ENCODE assay signal across 18 cellular contexts in genomic region chr4:74006009-74006476, GRCh38. TPM values are rescaled to one million over a fixed set of nuclear protein-coding genes. Genes with fewer than 3 reads are reported as not detected.
DNase-seq lines count a peak whose midpoint lies in the region; ATAC-seq, FAIRE-seq and TF ChIP-seq lines count a peak whose summit lies in the region.
"Had no signal": no experiment of that assay in that cellular context is flagged by ENCODE, and none has a peak within 500 bp of the region (broad histone marks: within the 10 kb centered on the region; RNA-seq: fewer than 3 reads in every experiment).

No MANE protein-coding gene starts in this region.

- H3K9me3 ChIP-seq in A549 (peaks cover 4% of the 10 kb centered on the region; the same call in 1 of the 3 replicates), body of pancreas (no peaks in the 10 kb centered on the region), keratinocyte (ENCODE audit: control insufficient read depth, low read depth, low read length) (no peaks in the 10 kb centered on the region)
- H3K9me3 ChIP-seq: gastrocnemius medialis, thoracic aorta had no signal

- TF ChIP-seq CTCF in A549 (IDR thresholded peaks at IDR 0.05) (no peak), body of pancreas (IDR thresholded peaks at IDR 0.05) (no peak), keratinocyte (optimal IDR thresholded peaks at IDR 0.05 in 1 of 3, IDR thresholded peaks at IDR 0.05 in 1 of 3, conservative IDR thresholded peaks at IDR 0.05 in 1 of 3; ENCODE audit: extremely low read depth in 1 of 3, insufficient read depth in 2 of 3, low read length in 3 of 3) (no peak)

- dilution Hi-C loops in keratinocyte (cut with MboI; ENCODE audit: extremely low pct_ligation_motif_present, low sequenced_read_pairs): no loop called here

- no peak for TF ChIP-seq EP300 in A549 (IDR thresholded peaks at IDR 0.05)

- FAIRE-seq in A549 (lab: Jason Lieb, UNC) (peak; percentile 32), keratinocyte (lab: Jason Lieb, UNC) (peak; percentile 49)

- TF ChIP-seq POLR2A in A549 (IDR thresholded peaks at IDR 0.05; ENCODE audit: low read length) (no peak), body of pancreas (IDR thresholded peaks at IDR 0.05) (no peak)

- WGBS in A549 (ENCODE audit: missing lambda C conversion rate): 8% methylated on average over 2 of the region's 2 CpGs
- 45 to 75% methylated on average over 2 of the region's 2 CpGs for WGBS in body of pancreas, 2 donors

- H3K4me2 ChIP-seq in A549 (peak overlapping the region; percentile 66), keratinocyte (ENCODE audit: control insufficient read depth, extremely low read depth, insufficient read depth, low read depth, low read length) (peak overlapping the region; percentile 59)

- H3K9me1 ChIP-seq in keratinocyte (ENCODE audit: control insufficient read depth, extremely low read depth, insufficient read depth, low read length): no peaks in the 10 kb centered on the region

- H3K9ac ChIP-seq in keratinocyte (ENCODE audit: control insufficient read depth, extremely low read depth, insufficient read depth, low read length): peak overlapping the region; percentile 51

- POLR2A ChIA-PET in A549 (lab: Yijun Ruan, JAX): interaction anchor here (0.7 to 1.0 kb wide), 2 partner anchors 7 to 93 kb away, joined by 3 to 4 read pairs; partner anchors contain the start of genes CXCL2 and CXCL5

- H3K27ac ChIP-seq in A549: peak overlapping the region; percentile 78 to 89
- peak overlapping the region in 2 of 4 donors; percentile 10 to 57 for H3K27ac ChIP-seq in body of pancreas
- H3K27ac ChIP-seq in keratinocyte (ENCODE audit: control insufficient read depth, insufficient read depth, low read length): peak overlapping the region; percentile 84
- H3K27ac ChIP-seq: gastrocnemius medialis, sigmoid colon, thoracic aorta had no signal

- H3K79me2 ChIP-seq in keratinocyte (ENCODE audit: control insufficient read depth, insufficient read depth, low read length): no peaks in the 10 kb centered on the region

- H3K4me3 ChIP-seq in A549 (no peak overlapping the region), body of pancreas (no peak overlapping the region), keratinocyte (ENCODE audit: control insufficient read depth in 2 of 3, extremely low read depth in 1 of 3, insufficient read depth in 2 of 3, low read depth in 1 of 3, low read length in 3 of 3) (no peak overlapping the region)
- H3K4me3 ChIP-seq: gastrocnemius medialis, sigmoid colon, thoracic aorta had no signal

- no peaks in the 10 kb centered on the region for H3K36me3 ChIP-seq in body of pancreas (replicated peaks in 1 of 2; ENCODE audit: insufficient read depth in 1 of 2, low read depth in 2 of 2)
- no peaks in the 10 kb centered on the region for H3K36me3 ChIP-seq in keratinocyte (ENCODE audit: control insufficient read depth in 2 of 2, extremely low read depth in 1 of 2, insufficient read depth in 2 of 2, low read length in 2 of 2)
- H3K36me3 ChIP-seq: gastrocnemius medialis, sigmoid colon, thoracic aorta had no signal

- no peak for TF ChIP-seq RAD21 in A549 (conservative IDR thresholded peaks at IDR 0.05 in 1 of 2, IDR thresholded peaks at IDR 0.05 in 1 of 2)

- DNase-seq in A549 (ENCODE audit: low read depth in 1 of 2, low spot score in 1 of 2) (peak in 1 of 2 experiments; percentile 37), HS-5 (ENCODE audit: low read depth) (peak; percentile 15), body of pancreas (no peak), keratinocyte (ENCODE audit: low read depth, low spot score) (peak; percentile 40), NCI-H524 (lab: John Stamatoyannopoulos, UW) (no peak), NCI-H69 (lab: John Stamatoyannopoulos, UW) (no peak)
- DNase-seq in activated CD8-positive, alpha-beta memory T cell treated with anti-CD3 and anti-CD28 coated beads, Interleukin-2, amount 50 U/mL, for 4 hours: no peak
- DNase-seq: activated CD8-positive, alpha-beta T cell treated with anti-CD3 and anti-CD28 coated beads, Interleukin-2, amount 10 ng/mL, durations not matched to agents 7 days and 5 days; activated naive CD4-positive, alpha-beta T cell treated with anti-CD3 and anti-CD28 coated beads, Interleukin-2, amount 50 U/mL, for 16 hours; DMS 273 treated with DMSO at 0.1 percent for 48 hours; gastrocnemius medialis; naive thymus-derived CD4-positive, alpha-beta T cell; OCI-M1; sigmoid colon; T-helper 17 cell had no signal

- no peaks in the 10 kb centered on the region for H4K20me1 ChIP-seq in keratinocyte (ENCODE audit: control insufficient read depth, extremely low read depth, insufficient read depth, low read length)

- H3K4me1 ChIP-seq in A549 (peaks cover 34% of the 10 kb centered on the region), body of pancreas (no peaks in the 10 kb centered on the region), keratinocyte (ENCODE audit: control insufficient read depth, extremely low read depth, insufficient read depth, low read length) (peaks cover 15% of the 10 kb centered on the region)
- H3K4me1 ChIP-seq: gastrocnemius medialis, sigmoid colon had no signal

- H2AFZ ChIP-seq in keratinocyte (ENCODE audit: control insufficient read depth, low read length): no peak overlapping the region

- H3K27me3 ChIP-seq in body of pancreas: no peaks in the 10 kb centered on the region
- H3K27me3 ChIP-seq in keratinocyte (ENCODE audit: control insufficient read depth, extremely low read depth, insufficient read depth, low read length): no peaks in the 10 kb centered on the region
- H3K27me3 ChIP-seq: gastrocnemius medialis, sigmoid colon had no signal

- intact Hi-C loops in body of pancreas (cut with DNase I): no loop called here

- CTCF ChIA-PET in A549 (lab: Yijun Ruan, JAX): interaction anchor here (1.0 to 1.1 kb wide), 2 partner anchors 14 to 33 kb away, joined by 3 to 4 read pairs; partner anchors contain the start of gene CXCL3

- ATAC-seq in A549 (peak; percentile 53 to 66; a peak in 2 of 6 replicates), body of pancreas (peak; percentile 45), HG03108 (IDR thresholded peaks at IDR 0.05; ENCODE audit: unreplicated experiment) (no peak)
- ATAC-seq: activated CD8-positive, alpha-beta T cell treated with anti-CD3 and anti-CD28 coated beads, Interleukin-2, amount 10 ng/mL, durations not matched to agents 7 days and 5 days; naive thymus-derived CD4-positive, alpha-beta T cell; T-helper 17 cell had no signal

RNA-seq across cellular contexts. Expression of gene CXCL5, which starts 7.6 kb away (rescaled TPM):
- polyA plus RNA-seq in A549 (2011; rRNA removed) (116 and 195 TPM in 2 replicates), A549 (2017; fragmentation: RNase III; extraction: RNeasy Plus Mini Kit Qiagen cat#74134 plus additional on column Dnase treatment) (107 to 127 TPM (median 120 TPM) in 3 replicates), keratinocyte (0.39 to 1.5 TPM (median 0.76 TPM) in 3 replicates)
- polyA plus RNA-seq in A549 (2012; cell fraction: cytosol; rRNA removed): 38.0 and 38.2 TPM in 2 replicates
- 38.7 and 41.7 TPM in 2 replicates for polyA plus RNA-seq in A549 (2012; cell fraction: nucleus; rRNA removed)
- polyA minus RNA-seq in A549 (2011; rRNA and poly(A)+ RNA removed): 24.8 and 27.2 TPM in 2 replicates
- total RNA-seq in body of pancreas: not detected
- not detected for polyA plus RNA-seq in keratinocyte (2011; ENCODE audit: low read depth)
- 0.40 and 0.78 TPM in 2 replicates for polyA plus RNA-seq in keratinocyte (2011; cell fraction: cytosol; rRNA removed)
- 1.1 and 1.6 TPM in 2 replicates for polyA plus RNA-seq in keratinocyte (2011; cell fraction: nucleus; rRNA removed)
- 2.1 TPM in 1 of 2 replicates, not detected in the other for polyA plus RNA-seq in keratinocyte (2012; ENCODE audit: low replicate concordance)
- polyA minus RNA-seq in keratinocyte: 0.10 to 0.13 TPM in 2 of 3 replicates, not detected in the other
- polyA minus RNA-seq in keratinocyte (2011; cell fraction: cytosol; rRNA and poly(A)+ RNA removed): not detected
- polyA minus RNA-seq in keratinocyte (2011; cell fraction: nucleus; rRNA and poly(A)+ RNA removed): 0.42 and 0.78 TPM in 2 replicates
- total RNA-seq: A673; activated CD8-positive, alpha-beta T cell treated with anti-CD3 and anti-CD28 coated beads, Interleukin-2, amount 10 ng/mL, durations not matched to agents 7 days and 5 days; sigmoid colon had no signal
- polyA plus RNA-seq: naive thymus-derived CD4-positive, alpha-beta T cell had no signal

RNA-seq across cellular contexts. Expression of gene PPBP, which starts 18.1 kb away (rescaled TPM):
- polyA plus RNA-seq in A549 (2011; rRNA removed): 0.16 TPM in 1 of 2 replicates, not detected in the other
- polyA plus RNA-seq in A549 (2012; cell fraction: cytosol; rRNA removed): 0.11 TPM in 1 of 2 replicates, not detected in the other
- polyA plus RNA-seq in A549 (2012; cell fraction: nucleus; rRNA removed): not detected in 2 replicates
- polyA plus RNA-seq in A549 (2017; fragmentation: RNase III; extraction: RNeasy Plus Mini Kit Qiagen cat#74134 plus additional on column Dnase treatment): 0.35 TPM in 1 of 3 replicates, not detected in the others
- polyA minus RNA-seq in A549 (2011; rRNA and poly(A)+ RNA removed): not detected in 2 replicates
- total RNA-seq in body of pancreas: not detected
- 0.42 to 1.0 TPM (median 0.68 TPM) in 3 replicates for polyA plus RNA-seq in keratinocyte
- not detected for polyA plus RNA-seq in keratinocyte (2011; ENCODE audit: low read depth)
- polyA plus RNA-seq in keratinocyte (2011; cell fraction: cytosol; rRNA removed): 0.57 and 0.91 TPM in 2 replicates
- 2.4 and 2.8 TPM in 2 replicates for polyA plus RNA-seq in keratinocyte (2011; cell fraction: nucleus; rRNA removed)
- polyA plus RNA-seq in keratinocyte (2012; ENCODE audit: low replicate concordance): not detected in 2 replicates
- 0.32 to 0.46 TPM in 2 of 3 replicates, not detected in the other for polyA minus RNA-seq in keratinocyte
- not detected for polyA minus RNA-seq in keratinocyte (2011; cell fraction: cytosol; rRNA and poly(A)+ RNA removed)
- polyA minus RNA-seq in keratinocyte (2011; cell fraction: nucleus; rRNA and poly(A)+ RNA removed): 1.9 TPM in 1 of 2 replicates, not detected in the other
- total RNA-seq: A673; activated CD8-positive, alpha-beta T cell treated with anti-CD3 and anti-CD28 coated beads, Interleukin-2, amount 10 ng/mL, durations not matched to agents 7 days and 5 days; gastrocnemius medialis; sigmoid colon; thoracic aorta had no signal
- polyA plus RNA-seq: naive thymus-derived CD4-positive, alpha-beta T cell had no signal

RNA-seq across cellular contexts. Expression of gene PF4, which starts 24.2 kb away (rescaled TPM):
- polyA plus RNA-seq in A549 (2011; rRNA removed): 0.81 and 1.1 TPM in 2 replicates
- polyA plus RNA-seq in A549 (2012; cell fraction: cytosol; rRNA removed): 0.70 and 1.4 TPM in 2 replicates
- 1.00 and 1.3 TPM in 2 replicates for polyA plus RNA-seq in A549 (2012; cell fraction: nucleus; rRNA removed)
- 0.87 to 1.7 TPM (median 1.0 TPM) in 3 replicates for polyA plus RNA-seq in A549 (2017; fragmentation: RNase III; extraction: RNeasy Plus Mini Kit Qiagen cat#74134 plus additional on column Dnase treatment)
- polyA minus RNA-seq in A549 (2011; rRNA and poly(A)+ RNA removed): 0.83 TPM in 1 of 2 replicates, not detected in the other
- total RNA-seq in body of pancreas: not detected
- 0.16 TPM in 1 of 3 replicates, not detected in the others for polyA plus RNA-seq in keratinocyte
- polyA plus RNA-seq in keratinocyte (2011; ENCODE audit: low read depth): not detected
- polyA plus RNA-seq in keratinocyte (2011; cell fraction: cytosol; rRNA removed): 0.16 TPM in 1 of 2 replicates, not detected in the other
- polyA plus RNA-seq in keratinocyte (2011; cell fraction: nucleus; rRNA removed): not detected in 2 replicates
- not detected in 2 replicates for polyA plus RNA-seq in keratinocyte (2012; ENCODE audit: low replicate concordance)
- not detected in 3 replicates for polyA minus RNA-seq in keratinocyte
- not detected for polyA minus RNA-seq in keratinocyte (2011; cell fraction: cytosol; rRNA and poly(A)+ RNA removed)
- polyA minus RNA-seq in keratinocyte (2011; cell fraction: nucleus; rRNA and poly(A)+ RNA removed): not detected in 2 replicates
- total RNA-seq: A673; activated CD8-positive, alpha-beta T cell treated with anti-CD3 and anti-CD28 coated beads, Interleukin-2, amount 10 ng/mL, durations not matched to agents 7 days and 5 days; gastrocnemius medialis; thoracic aorta had no signal
- polyA plus RNA-seq: naive thymus-derived CD4-positive, alpha-beta T cell had no signal

RNA-seq across cellular contexts. Expression of gene CXCL3, which starts 32.4 kb away (rescaled TPM):
- polyA plus RNA-seq in A549 (2011; rRNA removed): 14.9 and 17.9 TPM in 2 replicates
- 16.5 and 19.9 TPM in 2 replicates for polyA plus RNA-seq in A549 (2012; cell fraction: cytosol; rRNA removed)
- 19.9 and 29.2 TPM in 2 replicates for polyA plus RNA-seq in A549 (2012; cell fraction: nucleus; rRNA removed)
- polyA plus RNA-seq in A549 (2017; fragmentation: RNase III; extraction: RNeasy Plus Mini Kit Qiagen cat#74134 plus additional on column Dnase treatment): 5.1 to 5.5 TPM (median 5.2 TPM) in 3 replicates
- 7.2 and 7.9 TPM in 2 replicates for polyA minus RNA-seq in A549 (2011; rRNA and poly(A)+ RNA removed)
- total RNA-seq in body of pancreas: 1 to 10 TPM in 1 of 2 donors, not detected in 1; 1.6 TPM
- 2.9 to 10.8 TPM (median 6.3 TPM) in 3 replicates for polyA plus RNA-seq in keratinocyte
- 0.50 TPM for polyA plus RNA-seq in keratinocyte (2011; ENCODE audit: low read depth)
- 5.6 and 7.3 TPM in 2 replicates for polyA plus RNA-seq in keratinocyte (2011; cell fraction: cytosol; rRNA removed)
- 20.1 and 32.2 TPM in 2 replicates for polyA plus RNA-seq in keratinocyte (2011; cell fraction: nucleus; rRNA removed)
- 0.68 and 5.8 TPM in 2 replicates for polyA plus RNA-seq in keratinocyte (2012; ENCODE audit: low replicate concordance)
- 0.59 to 2.2 TPM (median 1.0 TPM) in 3 replicates for polyA minus RNA-seq in keratinocyte
- 1.9 TPM for polyA minus RNA-seq in keratinocyte (2011; cell fraction: cytosol; rRNA and poly(A)+ RNA removed)
- polyA minus RNA-seq in keratinocyte (2011; cell fraction: nucleus; rRNA and poly(A)+ RNA removed): 5.5 and 5.7 TPM in 2 replicates
- total RNA-seq: activated CD8-positive, alpha-beta T cell treated with anti-CD3 and anti-CD28 coated beads, Interleukin-2, amount 10 ng/mL, durations not matched to agents 7 days and 5 days had no signal
- polyA plus RNA-seq: naive thymus-derived CD4-positive, alpha-beta T cell had no signal

Comparison
In these comparisons a context has a peak if more than half of its experiments do, and no peak if none do; other contexts are left out.
1. DNase-seq: peak in HS-5 (single experiment) and keratinocyte (single experiment); none in body of pancreas (0 of 4), NCI-H524 (0 of 2), NCI-H69 (single experiment) and activated CD8-positive, alpha-beta memory T cell treated with anti-CD3 and anti-CD28 coated beads, Interleukin-2, amount 50 U/mL, for 4 hours (single experiment).
2. RNA of gene CXCL5, which starts 7.6 kb away (polyA plus RNA-seq): 38.0 to 195 TPM in A549; 0.39 to 2.1 TPM in keratinocyte; every median in the first group is over 10 times any median in the second.